31 cellular contexts compared by ENCODE assay signal in genomic region chr4:1583859-1584258, GRCh38.
"Had no signal": no experiment of that assay in that cellular context is flagged by ENCODE, and none has a peak within 500 bp of the region (broad histone marks: within the 10 kb centered on the region; RNA-seq: fewer than 3 reads in every experiment).

No MANE protein-coding gene starts in this region.

- H3K36me3 ChIP-seq: ascending aorta, breast epithelium, cardiac muscle cell, colonic mucosa, heart left ventricle had no signal

- DNase-seq: activated CD4-positive, alpha-beta T cell treated with anti-CD3 and anti-CD28 coated beads for 4 hours; activated CD4-positive, alpha-beta T cell treated with anti-CD3 and anti-CD28 coated beads, Interleukin-2, amount 10 ng/mL, durations not matched to agents 7 days and 5 days; activated CD4-positive, alpha-beta T cell treated with anti-CD3 and anti-CD28 coated beads, Interleukin-2, amount 50 U/mL, for 4 hours; activated CD4-positive, CD25-positive, alpha-beta regulatory T cell; activated CD4-positive, CD25-positive, alpha-beta regulatory T cell treated with anti-CD3 and anti-CD28 coated beads, Interleukin-2, amount 50 U/mL, for 72 hours; activated CD8-positive, alpha-beta memory T cell treated with anti-CD3 and anti-CD28 coated beads for 24 hours; activated CD8-positive, alpha-beta T cell treated with anti-CD3 and anti-CD28 coated beads for 36 hours; activated effector memory CD4-positive, alpha-beta T cell treated with Interleukin-2 at 50 U/mL for 16 hours; activated gamma-delta T cell treated with Interleukin-2 at 50 U/mL for 16 hours; activated naive CD4-positive, alpha-beta T cell treated with anti-CD3 and anti-CD28 coated beads, Interleukin-2, amount 50 U/mL, for 16 hours; activated naive CD4-positive, alpha-beta T cell treated with Interleukin-2 at 50 U/mL for 16 hours; activated naive CD8-positive, alpha-beta T cell treated with anti-CD3 and anti-CD28 coated beads, Interleukin-2, amount 10 ng/mL, durations not matched to agents 7 days and 5 days; activated T-cell treated with anti-CD3 and anti-CD28 coated beads, Interleukin-2, amount 50 U/mL, for 4 hours; central memory CD4-positive, alpha-beta T cell; cerebellar nuclear complex; colonic mucosa; dorsolateral prefrontal cortex; effector memory CD4-positive, alpha-beta T cell; foreskin fibroblast; SW 1271; T-helper 2 cell had no signal

- H3K9me3 Mint-ChIP-seq: activated T-helper 17 cell treated with anti-CD3 and anti-CD28 coated beads, Interleukin-2, amount 50 U/mL, for 72 hours had no signal

- H3K27me3 ChIP-seq: ascending aorta, breast epithelium, colonic mucosa had no signal

- H3K4me3 Mint-ChIP-seq: activated CD4-positive, alpha-beta T cell treated with anti-CD3 and anti-CD28 coated beads, Interleukin-2, amount 10 ng/mL, durations not matched to agents 7 days and 5 days; activated CD8-positive, alpha-beta T cell treated with anti-CD3 and anti-CD28 coated beads for 36 hours; activated naive CD8-positive, alpha-beta T cell treated with anti-CD3 and anti-CD28 coated beads, Interleukin-2, amount 10 ng/mL, durations not matched to agents 7 days and 5 days; activated T-cell treated with anti-CD3 and anti-CD28 coated beads, Interleukin-2, amount 50 U/mL, for 4 hours; activated T-helper 17 cell treated with anti-CD3 and anti-CD28 coated beads, Interleukin-2, amount 50 U/mL, for 72 hours; brain; dendritic cell treated with granulocyte-macrophage colony-stimulating factor and Interleukin-4, amounts not matched to agents 40 ng/mL and 50 ng/mL, for 4 days; endodermal cell had no signal

- H3K9me3 ChIP-seq: breast epithelium, colonic mucosa had no signal

- FAIRE-seq: frontal cortex had no signal

- H3K36me3 Mint-ChIP-seq: activated naive CD8-positive, alpha-beta T cell treated with anti-CD3 and anti-CD28 coated beads, Interleukin-2, amount 10 ng/mL, durations not matched to agents 7 days and 5 days; brain had no signal

- H3K4me3 ChIP-seq: ascending aorta, breast epithelium, cardiac muscle cell, colonic mucosa, dorsolateral prefrontal cortex, heart left ventricle had no signal

- ATAC-seq: activated CD8-positive, alpha-beta T cell treated with anti-CD3 and anti-CD28 coated beads for 36 hours; activated T-cell treated with anti-CD3 and anti-CD28 coated beads, Interleukin-2, amount 50 U/mL, for 4 hours; activated T-helper 17 cell treated with anti-CD3 and anti-CD28 coated beads, Interleukin-2, amount 50 U/mL, for 72 hours; esophagus mucosa; heart left ventricle had no signal

- H3K27ac Mint-ChIP-seq: activated CD4-positive, alpha-beta T cell treated with anti-CD3 and anti-CD28 coated beads, Interleukin-2, amount 10 ng/mL, durations not matched to agents 7 days and 5 days; activated CD8-positive, alpha-beta T cell treated with anti-CD3 and anti-CD28 coated beads for 36 hours; activated naive CD8-positive, alpha-beta T cell treated with anti-CD3 and anti-CD28 coated beads, Interleukin-2, amount 10 ng/mL, durations not matched to agents 7 days and 5 days; activated T-helper 17 cell treated with anti-CD3 and anti-CD28 coated beads, Interleukin-2, amount 50 U/mL, for 72 hours; brain; dendritic cell treated with granulocyte-macrophage colony-stimulating factor and Interleukin-4, amounts not matched to agents 40 ng/mL and 50 ng/mL, for 4 days; endodermal cell had no signal

- H3K27me3 Mint-ChIP-seq: activated CD8-positive, alpha-beta T cell treated with anti-CD3 and anti-CD28 coated beads for 36 hours; activated T-helper 17 cell treated with anti-CD3 and anti-CD28 coated beads, Interleukin-2, amount 50 U/mL, for 72 hours had no signal

- H3K4me1 Mint-ChIP-seq: endodermal cell had no signal

- H3K27ac ChIP-seq: ascending aorta, breast epithelium, cardiac muscle cell, colonic mucosa, dorsolateral prefrontal cortex, heart left ventricle had no signal

- H3K4me1 ChIP-seq: breast epithelium, colonic mucosa had no signal
